In the genomic region with DNA sequence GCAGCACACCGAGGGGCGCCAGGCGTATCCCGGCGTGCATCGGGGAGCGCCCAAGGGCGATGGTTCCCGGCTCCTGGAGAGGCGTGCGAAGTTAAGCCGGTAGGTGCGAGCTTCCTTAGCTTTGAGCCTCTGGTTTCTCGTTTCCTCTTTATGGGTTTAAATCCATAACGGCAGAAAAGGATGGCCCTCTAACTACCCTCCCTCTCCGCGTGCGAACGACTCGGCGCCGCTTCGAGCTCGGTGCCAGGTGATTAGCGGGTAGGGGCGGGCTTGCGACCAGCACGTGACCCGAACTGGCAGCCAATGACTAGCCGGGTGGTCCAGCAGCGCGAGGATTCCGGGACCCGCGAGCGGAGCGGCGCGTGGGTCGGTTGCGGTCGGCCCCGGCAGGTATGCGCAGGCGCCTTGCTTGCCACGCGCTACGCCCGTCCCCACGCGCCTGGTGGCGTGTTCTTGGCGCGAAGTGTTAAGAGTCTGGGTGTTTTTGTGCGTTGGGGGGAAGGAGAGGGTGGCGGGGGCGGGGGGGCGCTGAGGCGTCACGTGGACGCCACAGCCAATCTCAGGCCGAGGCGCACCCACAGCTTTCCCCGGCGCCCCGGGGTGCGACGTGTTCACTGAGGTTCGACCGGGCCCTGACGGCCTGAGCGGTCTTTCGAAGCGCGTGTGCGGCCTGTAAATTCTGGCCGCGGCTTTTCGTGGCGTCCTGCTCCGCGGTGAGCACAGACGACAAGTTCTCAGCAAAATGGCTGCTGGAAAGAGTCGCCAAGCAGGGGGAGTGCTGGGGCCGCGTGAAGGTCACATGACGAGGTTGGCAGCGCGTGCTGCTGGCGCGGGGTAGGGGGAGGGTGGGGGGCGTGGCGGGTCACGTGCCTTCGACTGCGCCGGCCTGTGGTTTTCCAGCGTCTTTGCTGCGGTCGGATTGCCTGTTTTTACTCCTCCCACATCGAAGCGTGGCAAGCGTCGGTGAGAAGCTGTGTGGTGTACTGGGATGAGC, we compare ENCODE assay signal across 1 cellular context.
TF ChIP-seq lines count a peak whose summit lies in the region.

No MANE protein-coding gene starts in this region.

TF ChIP-seq in HepG2, 621 proteins besides CTCF, POLR2A, EP300 and RAD21 (continued from another document and continues in another):
- TF ChIP-seq CBFB (CRISPR knock-in tag; IDR thresholded peaks at IDR 0.05) (peak; percentile 63; the same call in 1 of the 2 replicates), KDM3A (CRISPR knock-in tag; IDR thresholded peaks at IDR 0.05; ENCODE audit: low read depth) (0 out of 2 replicates have a peak, but pooled peaks have one; percentile 83), PCBP2 (optimal IDR thresholded peaks at IDR 0.05; ENCODE audit: low read depth, low read length, poor library complexity, severe bottlenecking) (no peak), NFKBIZ (CRISPR knock-in tag; IDR thresholded peaks at IDR 0.05) (peak; percentile 95), ZNF747 (CRISPR knock-in tag; IDR thresholded peaks at IDR 0.05; ENCODE audit: borderline replicate concordance) (no peak; the same call in none of the 2 replicates), HNRNPK (IDR thresholded peaks at IDR 0.05; ENCODE audit: low read depth, low read length, poor library complexity, severe bottlenecking) (peak; percentile 83), ATF7-NPFF (CRISPR knock-in tag; IDR thresholded peaks at IDR 0.05; ENCODE audit: low read depth) (peak; percentile 99), ZKSCAN5 (CRISPR knock-in tag; IDR thresholded peaks at IDR 0.05) (0 out of 2 replicates have a peak, but pooled peaks have one; percentile 66), PHF20 (CRISPR knock-in tag; IDR thresholded peaks at IDR 0.05) (peak; percentile 78), TCF7L2 (IDR thresholded peaks at IDR 0.05; ENCODE audit: low read depth, low read length) (no peak), KLF13 (CRISPR knock-in tag; IDR thresholded peaks at IDR 0.05) (peak; percentile 91; the same call in 1 of the 2 replicates), GABPB1 (CRISPR knock-in tag; IDR thresholded peaks at IDR 0.05) (peak; percentile 80; the same call in 1 of the 2 replicates), ZNF512B (CRISPR knock-in tag; IDR thresholded peaks at IDR 0.05; ENCODE audit: borderline replicate concordance) (no peak), ZNF660 (CRISPR knock-in tag; IDR thresholded peaks at IDR 0.05; ENCODE audit: borderline replicate concordance, low read depth) (peak; percentile 73), ZNF589 (CRISPR knock-in tag; conservative IDR thresholded peaks at IDR 0.05) (peak; percentile 94), HMG20A (CRISPR knock-in tag; IDR thresholded peaks at IDR 0.05; ENCODE audit: borderline replicate concordance) (no peak), MTF2 (CRISPR knock-in tag; IDR thresholded peaks at IDR 0.05; ENCODE audit: borderline replicate concordance) (peak; percentile 31), ZNF282 (IDR thresholded peaks at IDR 0.05; ENCODE audit: partially characterized antibody) (no peak), THAP9 (CRISPR knock-in tag; IDR thresholded peaks at IDR 0.05; ENCODE audit: borderline replicate concordance) (peak; percentile 89; the same call in 1 of the 2 replicates), FOXC1 (CRISPR knock-in tag; IDR thresholded peaks at IDR 0.05; ENCODE audit: borderline replicate concordance) (peak; percentile 100), ZBTB7A (CRISPR knock-in tag; IDR thresholded peaks at IDR 0.05) (peak; percentile 96), CHD2 (IDR thresholded peaks at IDR 0.05; ENCODE audit: low read depth, low read length) (peak; percentile 87), ATF5 (CRISPR knock-in tag; IDR thresholded peaks at IDR 0.05; ENCODE audit: low read depth) (peak; percentile 92), SP1 (IDR thresholded peaks at IDR 0.05) (no peak), SP1 (CRISPR knock-in tag; IDR thresholded peaks at IDR 0.05) (peak; percentile 91), ZNF646 (CRISPR knock-in tag; IDR thresholded peaks at IDR 0.05) (peak; percentile 51; the same call in 1 of the 2 replicates), ZC3H13 (CRISPR knock-in tag; IDR thresholded peaks at IDR 0.05) (peak; percentile 99), AFF4 (CRISPR knock-in tag; IDR thresholded peaks at IDR 0.05) (peak; percentile 70; the same call in 1 of the 2 replicates)
- TF ChIP-seq, protein P1, sequence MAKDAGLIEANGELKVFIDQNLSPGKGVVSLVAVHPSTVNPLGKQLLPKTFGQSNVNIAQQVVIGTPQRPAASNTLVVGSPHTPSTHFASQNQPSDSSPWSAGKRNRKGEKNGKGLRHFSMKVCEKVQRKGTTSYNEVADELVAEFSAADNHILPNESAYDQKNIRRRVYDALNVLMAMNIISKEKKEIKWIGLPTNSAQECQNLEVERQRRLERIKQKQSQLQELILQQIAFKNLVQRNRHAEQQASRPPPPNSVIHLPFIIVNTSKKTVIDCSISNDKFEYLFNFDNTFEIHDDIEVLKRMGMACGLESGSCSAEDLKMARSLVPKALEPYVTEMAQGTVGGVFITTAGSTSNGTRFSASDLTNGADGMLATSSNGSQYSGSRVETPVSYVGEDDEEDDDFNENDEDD (CRISPR knock-in tag; IDR thresholded peaks at IDR 0.05; ENCODE audit: borderline replicate concordance), result peak; percentile 94
- TF ChIP-seq, protein P2, sequence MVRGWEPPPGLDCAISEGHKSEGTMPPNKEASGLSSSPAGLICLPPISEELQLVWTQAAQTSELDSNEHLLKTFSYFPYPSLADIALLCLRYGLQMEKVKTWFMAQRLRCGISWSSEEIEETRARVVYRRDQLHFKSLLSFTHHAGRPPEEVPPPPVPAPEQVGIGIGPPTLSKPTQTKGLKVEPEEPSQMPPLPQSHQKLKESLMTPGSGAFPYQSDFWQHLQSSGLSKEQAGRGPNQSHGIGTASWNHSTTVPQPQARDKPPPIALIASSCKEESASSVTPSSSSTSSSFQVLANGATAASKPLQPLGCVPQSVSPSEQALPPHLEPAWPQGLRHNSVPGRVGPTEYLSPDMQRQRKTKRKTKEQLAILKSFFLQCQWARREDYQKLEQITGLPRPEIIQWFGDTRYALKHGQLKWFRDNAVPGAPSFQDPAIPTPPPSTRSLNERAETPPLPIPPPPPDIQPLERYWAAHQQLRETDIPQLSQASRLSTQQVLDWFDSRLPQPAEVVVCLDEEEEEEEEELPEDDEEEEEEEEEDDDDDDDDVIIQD (CRISPR knock-in tag; IDR thresholded peaks at IDR 0.05; ENCODE audit: low read depth), result peak; percentile 49
